Comparison of ENCODE assay signal across 8 cellular contexts in genomic region chr15:92809064-92809879, GRCh38.
DNase-seq lines count a peak whose midpoint lies in the region; ATAC-seq and TF ChIP-seq lines count a peak whose summit lies in the region.

No MANE protein-coding gene starts in this region.

- peak overlapping the region; percentile 38 for H3K4me3 ChIP-seq in HL-60 (replicated peaks; ENCODE audit: insufficient read depth, low read length)

- peak; percentile 80 for ATAC-seq in GM19463 (IDR thresholded peaks at IDR 0.05; ENCODE audit: unreplicated experiment)
- ATAC-seq in activated CD8-positive, alpha-beta T cell treated with anti-CD3 and anti-CD28 coated beads for 36 hours: peak; percentile 84

- peaks cover 40% of the 10 kb centered on the region for H3K4me1 Mint-ChIP-seq in activated CD8-positive, alpha-beta T cell treated with anti-CD3 and anti-CD28 coated beads for 36 hours (ENCODE audit: low read depth)

- POLR2A ChIA-PET in activated CD8-positive, alpha-beta T cell treated with anti-CD3 and anti-CD28 coated beads for 36 hours (lab: Charles Lee): interaction anchor here (0.6 to 6.3 kb wide), 22 partner anchors 10 to 209 kb away, joined by 3 to 226 read pairs (median 8); partner anchors contain the start of gene CHD2

- intact Hi-C loops in activated CD8-positive, alpha-beta T cell treated with anti-CD3 and anti-CD28 coated beads for 36 hours (cut with micrococcal nuclease): loop anchor here (1.0 to 2.0 kb wide), 2 partner anchors 73 to 100 kb away; no protein-coding TSS in a partner anchor

- peaks cover 5% of the 10 kb centered on the region for H3K36me3 Mint-ChIP-seq in activated CD8-positive, alpha-beta T cell treated with anti-CD3 and anti-CD28 coated beads for 36 hours (ENCODE audit: low read depth)

- peak; percentile 84 for TF ChIP-seq CTCF in HL-60 (IDR thresholded peaks at IDR 0.05; ENCODE audit: insufficient read depth, low read length)
- peak; percentile 92 for TF ChIP-seq CTCF in activated CD8-positive, alpha-beta T cell treated with anti-CD3 and anti-CD28 coated beads for 36 hours (IDR thresholded peaks at IDR 0.05)

- H3K27me3 Mint-ChIP-seq in activated CD8-positive, alpha-beta T cell treated with anti-CD3 and anti-CD28 coated beads for 36 hours: no peaks in the 10 kb centered on the region

- DNase-seq in COLO668 (lab: John Stamatoyannopoulos, UW; ENCODE audit: unreplicated experiment): peak; percentile 98
- DNase-seq in HL-60 (ENCODE audit: low read depth in 1 of 2, low spot score in 1 of 2): peak; percentile 94 to 97
- DNase-seq in NCI-H82 treated with DMSO at 0.1 percent for 48 hours (lab: John Stamatoyannopoulos, UW; ENCODE audit: unreplicated experiment): peak; percentile 86
- peak; percentile 99 for DNase-seq in activated CD8-positive, alpha-beta T cell treated with anti-CD3 and anti-CD28 coated beads for 36 hours
- peak; percentile 100 for DNase-seq in ecto neural progenitor cell (ENCODE audit: low spot score)
- peak; percentile 97 to 98 for DNase-seq in lung microvascular endothelial cell (ENCODE audit: low read depth in 2 of 2)
- peak; percentile 94 to 97 (median 96) for DNase-seq in stimulated activated CD4-positive, alpha-beta T cell treated with anti-CD3 and anti-CD28 coated beads, TNF-alpha, amount 100 ng/mL, for 4 hours (ENCODE audit: low read depth in 3 of 3)

- peak overlapping the region; percentile 82 for H3K4me3 Mint-ChIP-seq in activated CD8-positive, alpha-beta T cell treated with anti-CD3 and anti-CD28 coated beads for 36 hours

- H3K9me3 Mint-ChIP-seq in activated CD8-positive, alpha-beta T cell treated with anti-CD3 and anti-CD28 coated beads for 36 hours: no peaks in the 10 kb centered on the region

- H3K27me3 ChIP-seq in HL-60 (ENCODE audit: insufficient read depth, poor library complexity, severe bottlenecking): no peaks in the 10 kb centered on the region

- CTCF ChIA-PET in activated CD8-positive, alpha-beta T cell treated with anti-CD3 and anti-CD28 coated beads for 36 hours (lab: Charles Lee): interaction anchor here (0.7 to 5.1 kb wide), 22 partner anchors 11 to 221 kb away, joined by 3 to 60 read pairs (median 8); partner anchors contain the start of gene CHD2

- H3K27ac Mint-ChIP-seq in activated CD8-positive, alpha-beta T cell treated with anti-CD3 and anti-CD28 coated beads for 36 hours: peak overlapping the region; percentile 99

- H3K27ac ChIP-seq in HL-60 (replicated peaks): peak overlapping the region; percentile 97

Comparison
In these comparisons a context has a peak if more than half of its experiments do, and no peak if none do; other contexts are left out.
1. Peak in every context shown above with its lines: DNase-seq, ATAC-seq, H3K4me3 ChIP-seq and H3K27ac ChIP-seq.